Comparison of ENCODE assay signal across 21 cellular contexts in genomic region chr6:41555326-41556300, GRCh38. TPM values are rescaled to one million over a fixed set of nuclear protein-coding genes. Genes with fewer than 3 reads are reported as not detected.
DNase-seq lines count a peak whose midpoint lies in the region; ATAC-seq, FAIRE-seq and TF ChIP-seq lines count a peak whose summit lies in the region.
"Had no signal": no experiment of that assay in that cellular context is flagged by ENCODE, and none has a peak within 500 bp of the region (broad histone marks: within the 10 kb centered on the region; RNA-seq: fewer than 3 reads in every experiment).

No MANE protein-coding gene starts in this region.

- no peak overlapping the region for H3K4me2 ChIP-seq in HepG2 (ENCODE audit: low read depth, low read length)
- H3K4me2 ChIP-seq in H1 (ENCODE audit: insufficient read depth in 1 of 2, low read depth in 2 of 2, low read length in 2 of 2) = peak overlapping the region; percentile 61 to 71
- H3K4me2 ChIP-seq in osteoblast (ENCODE audit: insufficient read depth, low read length) = no peak overlapping the region
- H3K4me2 ChIP-seq: A549 had no signal

- H3K56ac ChIP-seq in H1 (replicated peaks; ENCODE audit: insufficient read length, low read depth, low read length) = no peak overlapping the region

- no TSS peak for BruUV-seq in HepG2 (replicated peaks; lab: Mats Ljungman, UMichigan)

- H4K5ac ChIP-seq in H1 (ENCODE audit: insufficient read length, low read depth, low read length) = no peak overlapping the region

- H4K8ac ChIP-seq in H1 (ENCODE audit: extremely low read depth, insufficient read depth, low read length) = no peak overlapping the region

- peaks cover 33 to 82% of the 10 kb centered on the region in 2 experiments for H3K36me3 ChIP-seq in HepG2 (replicated peaks in 1 of 2; ENCODE audit: control insufficient read depth in 1 of 2, insufficient read depth in 2 of 2, low read length in 2 of 2)
- H3K36me3 ChIP-seq in right lobe of liver = no peaks in the 10 kb centered on the region
- H3K36me3 ChIP-seq in H1 (ENCODE audit: control insufficient read depth in 2 of 4, insufficient read depth in 4 of 4, low read length in 3 of 4) = no peaks in the 10 kb centered on the region
- peaks cover 5% of the 10 kb centered on the region for H3K36me3 ChIP-seq in osteoblast (ENCODE audit: insufficient read depth, low read length)

- no peak overlapping the region for H3K27ac ChIP-seq in HepG2 (ENCODE audit: extremely low read length, insufficient read depth, low read length)
- no peak overlapping the region for H3K27ac ChIP-seq in right lobe of liver
- H3K27ac ChIP-seq in H1 (ENCODE audit: low read depth, low read length) = no peak overlapping the region
- H3K27ac ChIP-seq in osteoblast (ENCODE audit: low read depth, low read length) = no peak overlapping the region
- H3K27ac ChIP-seq: A549; BLaER1 treated with 17β-estradiol and CSF1 and Interleukin-3, amounts not matched to agents 10 nM and 100 nM; Peyer's patch had no signal

- no peak overlapping the region for H2AFZ ChIP-seq in HepG2 (ENCODE audit: low read length)
- no peak overlapping the region for H2AFZ ChIP-seq in H1 (ENCODE audit: low read length)
- H2AFZ ChIP-seq in osteoblast (ENCODE audit: low read length) = no peak overlapping the region

- TF ChIP-seq RAD21 in HepG2 (CRISPR knock-in tag; IDR thresholded peaks at IDR 0.05) (no peak), H1 (IDR thresholded peaks at IDR 0.05 in 1 of 2, conservative IDR thresholded peaks at IDR 0.05 in 1 of 2; ENCODE audit: low read depth in 2 of 2, low read length in 2 of 2) (no peak)

- H2BK20ac ChIP-seq in H1 (ENCODE audit: low read length) = peak overlapping the region; percentile 15; the same call in 1 of the 2 replicates

- H3K4ac ChIP-seq in H1 (replicated peaks; ENCODE audit: insufficient read length, low read depth, low read length) = no peak overlapping the region

- H3K4me1 ChIP-seq in HepG2 (ENCODE audit: insufficient read depth, low read length) = peaks cover 71% of the 10 kb centered on the region
- peaks cover 0 to 28% (median 5%) of the 10 kb centered on the region in 4 donors for H3K4me1 ChIP-seq in right lobe of liver
- H3K4me1 ChIP-seq in H1 (replicated peaks in 1 of 4; ENCODE audit: control insufficient read depth in 3 of 4, insufficient read depth in 4 of 4, low read length in 3 of 4) = peaks cover 32 to 55% (median 39%) of the 10 kb centered on the region in 4 experiments
- no peaks in the 10 kb centered on the region for H3K4me1 ChIP-seq in osteoblast (ENCODE audit: insufficient read depth, low read length)

- no peak overlapping the region; the same call in 1 of the 2 replicates for H2AK5ac ChIP-seq in H1 (ENCODE audit: low read depth, low read length)

- no peak for ATAC-seq in HepG2
- no peak for ATAC-seq in right lobe of liver
- ATAC-seq in GM21390 (IDR thresholded peaks at IDR 0.05; ENCODE audit: unreplicated experiment) = no peak
- ATAC-seq: A549 had no signal

- TF ChIP-seq CTCF in HepG2 (CRISPR knock-in tag; IDR thresholded peaks at IDR 0.05) (no peak), right lobe of liver (IDR thresholded peaks at IDR 0.05) (no peak), H1 (IDR thresholded peaks at IDR 0.05; ENCODE audit: control extremely low read depth in 1 of 3, insufficient read depth in 1 of 3, low read depth in 1 of 3, low read length in 3 of 3) (no peak), osteoblast (IDR thresholded peaks at IDR 0.05; ENCODE audit: extremely low read depth, low read depth, low read length) (no peak)

- H3K14ac ChIP-seq in H1 (ENCODE audit: insufficient read length) = no peak overlapping the region

- in situ Hi-C loops in HepG2 (cut with HindIII; ENCODE audit: extremely low pct_ligation_motif_present, low pct_unique_long_range_greater_than_20kb) = no loop called here

- H3K9ac ChIP-seq in HepG2 (ENCODE audit: insufficient read depth, low read depth, low read length) (no peak overlapping the region), H1 (replicated peaks in 1 of 4; ENCODE audit: extremely low read depth in 1 of 4, low read depth in 3 of 4, low read length in 3 of 4) (no peak overlapping the region)
- H3K9ac ChIP-seq: BLaER1 treated with 17β-estradiol and CSF1 and Interleukin-3, amounts not matched to agents 10 nM and 100 nM had no signal

- POLR2A ChIA-PET in HepG2 (lab: Yijun Ruan, JAX) (interaction anchor here (2.6 kb wide), 1 partner anchor 22 kb away, joined by 14 read pairs; no protein-coding TSS in a partner anchor), H1 (lab: Charles Lee; ENCODE audit: partially characterized antibody) (interaction anchor here (0.8 to 1.7 kb wide), 5 partner anchors 11 to 125 kb away, joined by 3 to 8 read pairs (median 3); no protein-coding TSS in a partner anchor)

- H3K23ac ChIP-seq in H1 (ENCODE audit: insufficient read length) = no peak overlapping the region

- intact Hi-C loops in HepG2 (cut with micrococcal nuclease; ENCODE audit: unreplicated experiment) = no loop called here
- intact Hi-C loops in right lobe of liver (cut with DNase I) = no loop called here

- no peak overlapping the region for H2BK120ac ChIP-seq in H1 (replicated peaks; ENCODE audit: low read depth, low read length)

- FAIRE-seq in HepG2 (lab: Jason Lieb, UNC) (no peak), H1 (lab: Jason Lieb, UNC) (no peak)
- FAIRE-seq: A549 had no signal

- peaks cover 81% of the 10 kb centered on the region for H4K20me1 ChIP-seq in HepG2 (ENCODE audit: insufficient read depth, low read length)
- peaks cover 8 to 29% of the 10 kb centered on the region in 2 experiments for H4K20me1 ChIP-seq in H1 (replicated peaks in 1 of 2; ENCODE audit: control insufficient read depth in 1 of 2, insufficient read depth in 2 of 2, low read length in 2 of 2)
- peaks cover 37% of the 10 kb centered on the region for H4K20me1 ChIP-seq in osteoblast (ENCODE audit: insufficient read depth, low read length)

- H3K27me3 ChIP-seq in HepG2 (ENCODE audit: control insufficient read depth in 1 of 2, insufficient read depth in 2 of 2, low read length in 2 of 2) = no peaks in the 10 kb centered on the region
- H3K27me3 ChIP-seq in right lobe of liver = no peaks in the 10 kb centered on the region
- H3K27me3 ChIP-seq in H1 (replicated peaks in 1 of 4; ENCODE audit: control insufficient read depth in 3 of 4, extremely low read depth in 1 of 4, insufficient read depth in 3 of 4, low read length in 3 of 4) = peaks cover 6 to 60% (median 52%) of the 10 kb centered on the region in 4 experiments
- H3K27me3 ChIP-seq in osteoblast (ENCODE audit: insufficient read depth, low read length) = no peaks in the 10 kb centered on the region
- H3K27me3 ChIP-seq: BLaER1 treated with 17β-estradiol and CSF1 and Interleukin-3, amounts not matched to agents 10 nM and 100 nM; Peyer's patch had no signal

- CTCF ChIA-PET in HepG2 (lab: Yijun Ruan, JAX; ENCODE audit: low intra/inter-chr PET ratio, low total read pairs) (no interaction called here), H1 (lab: Charles Lee; ENCODE audit: partially characterized antibody) (interaction anchor here (0.6 to 8.4 kb wide), 14 partner anchors 24 to 188 kb away, joined by 3 to 56 read pairs (median 5); no protein-coding TSS in a partner anchor)

- H3K23me2 ChIP-seq in H1 (ENCODE audit: low read depth, low read length) = peaks cover 5% of the 10 kb centered on the region; the same call in 1 of the 2 replicates

- no peak for TF ChIP-seq EP300 in HepG2 (IDR thresholded peaks at IDR 0.05; ENCODE audit: low read depth in 2 of 2, low read length in 2 of 2)
- no peak for TF ChIP-seq EP300 in HepG2 (CRISPR knock-in tag; IDR thresholded peaks at IDR 0.05; ENCODE audit: borderline replicate concordance)
- 0 out of 3 replicates have a peak, but pooled peaks of 1 of the 2 experiments have one; percentile 27 for TF ChIP-seq EP300 in H1 (IDR thresholded peaks at IDR 0.05; ENCODE audit: borderline replicate concordance in 1 of 2, low read depth in 2 of 2, low read length in 2 of 2)

- no peak overlapping the region for H2BK15ac ChIP-seq in H1 (ENCODE audit: low read length)

- H3K4me3 ChIP-seq in HepG2 (replicated peaks in 1 of 3; ENCODE audit: insufficient read depth in 1 of 3, low read depth in 2 of 3, low read length in 3 of 3) (no peak overlapping the region), right lobe of liver (no peak overlapping the region), H1 (ENCODE audit: extremely low read depth in 1 of 4, insufficient read depth in 2 of 4, low read depth in 3 of 4, low read length in 4 of 4) (peak overlapping the region in 3 of 4 experiments; percentile 6 to 46 (median 10); a peak in 5 of 8 replicates), osteoblast (ENCODE audit: insufficient read depth, low read length) (no peak overlapping the region)
- H3K4me3 ChIP-seq: A549; BLaER1 treated with 17β-estradiol and CSF1 and Interleukin-3, amounts not matched to agents 10 nM and 100 nM; HAP-1; Peyer's patch had no signal

- peak overlapping the region; percentile 38; the same call in 1 of the 2 replicates for H3K18ac ChIP-seq in H1 (ENCODE audit: extremely low read depth, low read length)

- 95% methylated on average over 15 of the region's 15 CpGs for WGBS in HepG2 (ENCODE audit: low lambda C conversion rate)
- WGBS in right lobe of liver (ENCODE audit: insufficient coverage, low coverage, low lambda C conversion rate, missing lambda C conversion rate) = 85% methylated on average over 9 of the region's 15 CpGs
- 13% methylated on average over 15 of the region's 15 CpGs; no CpG with 5 or more reads in 1 of the 2 experiments for WGBS in H1 (ENCODE audit: extremely low coverage in 1 of 2, insufficient coverage in 1 of 2, insufficient read length in 1 of 2, insufficient replicate concordance in 2 of 2, low coverage in 1 of 2, low lambda C conversion rate in 2 of 2, missing lambda C conversion rate in 1 of 2), 2 experiments

- peak overlapping the region; percentile 12; the same call in 1 of the 2 replicates for H2BK5ac ChIP-seq in H1 (ENCODE audit: low read depth, low read length)

- H4K91ac ChIP-seq in H1 (replicated peaks; ENCODE audit: insufficient read length, low read length) = no peak overlapping the region

- peak overlapping the region; percentile 92; the same call in 1 of the 2 replicates for H2BK12ac ChIP-seq in H1 (ENCODE audit: low read depth, low read length)

- H3K79me2 ChIP-seq in HepG2 (ENCODE audit: insufficient read depth, low read length) (peaks cover 95% of the 10 kb centered on the region), H1 (ENCODE audit: control insufficient read depth in 1 of 2, insufficient read depth in 2 of 2, low read length in 2 of 2) (peaks cover 0 to 18% of the 10 kb centered on the region in 2 experiments; a peak in 2 of 4 replicates), osteoblast (ENCODE audit: insufficient read depth, low read length) (peaks cover 13% of the 10 kb centered on the region)

- no peaks in the 10 kb centered on the region for H3K9me3 ChIP-seq in HepG2 (ENCODE audit: low read length)
- H3K9me3 ChIP-seq in right lobe of liver = no peaks in the 10 kb centered on the region
- no peaks in the 10 kb centered on the region for H3K9me3 ChIP-seq in H1 (ENCODE audit: insufficient read depth in 2 of 2, low read depth in 1 of 2, low read length in 1 of 2)
- H3K9me3 ChIP-seq in osteoblast (ENCODE audit: low read depth, low read length) = no peaks in the 10 kb centered on the region
- H3K9me3 ChIP-seq: A549; BLaER1 treated with 17β-estradiol and CSF1 and Interleukin-3, amounts not matched to agents 10 nM and 100 nM; HAP-1; Peyer's patch had no signal

- TF ChIP-seq POLR2A in HepG2 (IDR thresholded peaks at IDR 0.05; ENCODE audit: insufficient read depth in 1 of 2, low read depth in 2 of 2, low read length in 2 of 2) (no peak), right lobe of liver (IDR thresholded peaks at IDR 0.05) (no peak), H1 (IDR thresholded peaks at IDR 0.05; ENCODE audit: control extremely low read depth in 1 of 2, low read depth in 2 of 2, low read length in 2 of 2) (no peak)

- peaks cover 9% of the 10 kb centered on the region for H3K79me1 ChIP-seq in H1 (ENCODE audit: low read depth, low read length)

- no peak for DNase-seq in HepG2 (ENCODE audit: low spot score)
- DNase-seq in right lobe of liver = no peak
- no peak for DNase-seq in H1 (ENCODE audit: low read depth in 1 of 2, low spot score in 2 of 2)
- DNase-seq in iPS-NIHi7 (ENCODE audit: extremely low spot score) = peak; percentile 35
- DNase-seq in osteoblast (ENCODE audit: insufficient read length, low spot score, missing footprints) = peak; percentile 64
- no peak for DNase-seq in GOT3 (lab: John Stamatoyannopoulos, UW)
- no peak for DNase-seq in T-helper 1 cell
- DNase-seq: CD8-positive, alpha-beta memory T cell; DMS79 treated with DMSO at 0.1 percent for 48 hours; KG1; NCI-H146; NCI-H2081; NCI-H2171 treated with DMSO at 0.1 percent for 48 hours; NCI-H446; NCI-H526 treated with DMSO at 0.1 percent for 48 hours; NK-92 treated with Interleukin-12 subunit alpha and Interleukin-12 subunit beta, amount 100 ng/mL, for 24 hours; Peyer's patch had no signal

RNA-seq across cellular contexts. Expression of gene FOXP4, which starts 9.4 kb away (rescaled TPM):
- total RNA-seq in HepG2 (2016; rRNA removed; fragmentation: Illumina TruSeq; extraction: Trizol) = 11.0 TPM in 2 replicates
- 2.8 and 3.0 TPM in 2 replicates for total RNA-seq in HepG2 (2016; cell fraction: cytosol; rRNA removed; fragmentation: Illumina TruSeq; extraction: Trizol; ENCODE audit: low read depth)
- 9.5 and 11.3 TPM in 2 replicates for total RNA-seq in HepG2 (2016; cell fraction: insoluble cytoplasmic fraction; rRNA removed; fragmentation: Illumina TruSeq; extraction: Trizol)
- 15.4 and 15.8 TPM in 2 replicates for total RNA-seq in HepG2 (2016; cell fraction: membrane; rRNA removed; fragmentation: Illumina TruSeq; extraction: Trizol)
- 14.9 TPM in 2 replicates for total RNA-seq in HepG2 (2016; cell fraction: nucleus; rRNA removed; fragmentation: Illumina TruSeq; extraction: Trizol)
- polyA plus RNA-seq in HepG2 (2011; rRNA removed) = 12.4 and 15.9 TPM in 2 replicates
- 6.6 and 10.1 TPM in 2 replicates for polyA plus RNA-seq in HepG2 (2011; cell fraction: cytosol; rRNA removed)
- polyA plus RNA-seq in HepG2 (2011; cell fraction: nucleus; rRNA removed) = 47.8 and 59.4 TPM in 2 replicates
- polyA plus RNA-seq in HepG2 (2012) = 53.6 and 69.1 TPM in 2 replicates
- polyA plus RNA-seq in HepG2 (2016; cell fraction: cytosol; fragmentation: Illumina TruSeq; extraction: Trizol; ENCODE audit: low read depth) = 10.9 and 11.7 TPM in 2 replicates
- polyA plus RNA-seq in HepG2 (2016; cell fraction: insoluble cytoplasmic fraction; fragmentation: Illumina TruSeq; extraction: Trizol; ENCODE audit: low read depth) = 37.6 and 56.8 TPM in 2 replicates
- 44.1 and 44.7 TPM in 2 replicates for polyA plus RNA-seq in HepG2 (2016; cell fraction: membrane; fragmentation: Illumina TruSeq; extraction: Trizol; ENCODE audit: low read depth)
- 75.1 and 80.7 TPM in 2 replicates for polyA plus RNA-seq in HepG2 (2016; cell fraction: nucleus; fragmentation: Illumina TruSeq; extraction: Trizol; ENCODE audit: insufficient read depth, low read depth)
- 3.3 and 26.4 TPM in 2 replicates for polyA minus RNA-seq in HepG2 (2011; rRNA and poly(A)+ RNA removed; ENCODE audit: low replicate concordance)
- 29.5 and 30.0 TPM in 2 replicates for polyA minus RNA-seq in HepG2 (2011; cell fraction: cytosol; rRNA and poly(A)+ RNA removed)
- 15.2 and 15.5 TPM in 2 replicates for polyA minus RNA-seq in HepG2 (2011; cell fraction: nucleus; rRNA and poly(A)+ RNA removed)
- 10 to 100 TPM; 12.6 to 19.2 (median 14.9) TPM for total RNA-seq in right lobe of liver
- 13.3 and 14.7 TPM in 2 replicates for total RNA-seq in H1 (2021; fragmentation: NEBNext Ultra II Directional; extraction: Animal tissue kit (Norgen Biotek cat#: 25700))
- polyA plus RNA-seq in H1 (2011; rRNA removed) = 4.8 and 6.7 TPM in 2 replicates
- polyA plus RNA-seq in H1 (2011; cell fraction: cytosol; rRNA removed) = 2.2 TPM
- 8.8 TPM for polyA plus RNA-seq in H1 (2011; cell fraction: nucleus; rRNA removed)
- 9.6 to 20.8 TPM (median 19.1 TPM) in 4 replicates for polyA plus RNA-seq in H1 (2012, experiment 1 of 2)
- 13.4 TPM for polyA plus RNA-seq in H1 (2012, experiment 2 of 2)
- 5.1 TPM for polyA plus RNA-seq in H1 (2013, experiment 1 of 2)
- polyA plus RNA-seq in H1 (2013, experiment 2 of 2) = 5.1 TPM
- 2.0 and 2.4 TPM in 2 replicates for polyA minus RNA-seq in H1 (2011; rRNA and poly(A)+ RNA removed)
- polyA minus RNA-seq in H1 (2011; cell fraction: cytosol; rRNA and poly(A)+ RNA removed) = 9.3 TPM
- polyA minus RNA-seq in H1 (2011; cell fraction: nucleus; rRNA and poly(A)+ RNA removed) = 5.1 TPM
- 2.9 and 3.3 TPM in 2 replicates for total RNA-seq in osteoblast

Comparison
In these comparisons a context has a peak if more than half of its experiments do, and no peak if none do; other contexts are left out.
1. DNase-seq: peak in iPS-NIHi7 (single experiment) and osteoblast (single experiment); none in HepG2 (single experiment), right lobe of liver (0 of 3), H1 (0 of 2), GOT3 (single experiment) and T-helper 1 cell (0 of 5).
2. H3K4me2 ChIP-seq: peak in H1 (2 of 2); none in HepG2 (single experiment) and osteoblast (single experiment).
3. H3K4me3 ChIP-seq: peak in H1 (3 of 4); none in HepG2 (0 of 3), right lobe of liver (0 of 3) and osteoblast (single experiment).
4. Of the 41 proteins assayed by ChIP-seq in both HepG2 and H1: peak only in HepG2: none; only in H1: ASH2L, ATF2 and KDM1A; in both: none; in neither: 35; mixed calls (peak in some experiments, not most) for 3.